ENCODE assay signal across 15 cellular contexts in the genomic region with DNA sequence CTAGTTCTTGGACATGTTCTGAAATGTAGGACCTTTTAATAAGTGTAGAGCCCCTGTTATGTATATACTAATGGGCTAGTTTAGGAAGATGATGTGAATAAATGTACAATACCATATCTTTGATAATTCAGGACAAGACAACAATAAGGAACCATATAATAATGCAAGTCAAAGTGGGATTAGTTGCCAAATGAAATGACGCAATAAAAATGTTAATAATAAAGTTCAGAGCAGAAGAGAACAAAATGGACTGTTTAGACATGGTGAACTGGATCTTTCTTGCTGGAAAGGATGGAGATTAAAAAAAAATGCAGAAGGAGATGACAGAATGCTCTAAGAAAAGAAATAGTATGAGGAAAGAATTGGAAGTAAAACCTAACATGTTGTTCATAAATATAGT. TPM values are rescaled to one million over a fixed set of nuclear protein-coding genes. Genes with fewer than 3 reads are reported as not detected.
DNase-seq lines count a peak whose midpoint lies in the region; ATAC-seq lines count a peak whose summit lies in the region.
"Had no signal": no experiment of that assay in that cellular context is flagged by ENCODE, and none has a peak within 500 bp of the region (broad histone marks: within the 10 kb centered on the region; RNA-seq: fewer than 3 reads in every experiment).

No MANE protein-coding gene starts in this region.

- ATAC-seq in T-helper 17 cell (no peak), GM18858 (IDR thresholded peaks at IDR 0.05; ENCODE audit: unreplicated experiment) (no peak)
- no peak for ATAC-seq in naive thymus-derived CD8-positive, alpha-beta T cell
- ATAC-seq: HCT116 had no signal

- H3K4me3 Mint-ChIP-seq in activated naive CD4-positive, alpha-beta T cell treated with anti-CD3 and anti-CD28 coated beads, Interleukin-2, amount 50 U/mL, for 24 hours, result peak overlapping the region; percentile 19
- peak overlapping the region in 4 of 7 donors; percentile 2 to 82 (median 52) for H3K4me3 Mint-ChIP-seq in CD8-positive, alpha-beta memory T cell
- H3K4me3 Mint-ChIP-seq in T-helper 17 cell, result peak overlapping the region; percentile 67
- H3K4me3 Mint-ChIP-seq in naive thymus-derived CD8-positive, alpha-beta T cell, result peak overlapping the region in 9 of 10 donors; percentile 2 to 74 (median 37)

- DNase-seq in activated naive CD4-positive, alpha-beta T cell (lab: John Stamatoyannopoulos, UW), result no peak
- DNase-seq in CD8-positive, alpha-beta memory T cell, result no peak
- no peak for DNase-seq in T-helper 17 cell
- no peak for DNase-seq in naive thymus-derived CD8-positive, alpha-beta T cell
- DNase-seq in Kasumi-1 (lab: John Stamatoyannopoulos, UW), result no peak
- DNase-seq: ACHN; Caco-2; CD4-positive, alpha-beta T cell; DND-41; GDM1 had no signal

- H3K36me3 ChIP-seq in CD8-positive, alpha-beta memory T cell (ENCODE audit: insufficient read depth, low read length), result no peaks in the 10 kb centered on the region
- H3K36me3 ChIP-seq: BLaER1 treated with 17β-estradiol and CSF1 and Interleukin-3, amounts not matched to agents 10 nM and 100 nM had no signal

- no peaks in the 10 kb centered on the region for H3K27me3 Mint-ChIP-seq in activated naive CD4-positive, alpha-beta T cell treated with anti-CD3 and anti-CD28 coated beads, Interleukin-2, amount 50 U/mL, for 24 hours
- peaks cover 0 to under 1% of the 10 kb centered on the region in 2 donors for H3K27me3 Mint-ChIP-seq in CD8-positive, alpha-beta memory T cell
- no peaks in the 10 kb centered on the region for H3K27me3 Mint-ChIP-seq in T-helper 17 cell
- H3K27me3 Mint-ChIP-seq in naive thymus-derived CD8-positive, alpha-beta T cell, result no peaks in the 10 kb centered on the region
- H3K27me3 Mint-ChIP-seq: CD4-positive, alpha-beta T cell; IgD-negative memory B cell had no signal

- H3K27ac Mint-ChIP-seq in activated naive CD4-positive, alpha-beta T cell treated with anti-CD3 and anti-CD28 coated beads, Interleukin-2, amount 50 U/mL, for 24 hours, result no peak overlapping the region
- no peak overlapping the region for H3K27ac Mint-ChIP-seq in CD8-positive, alpha-beta memory T cell
- no peak overlapping the region for H3K27ac Mint-ChIP-seq in T-helper 17 cell
- peak overlapping the region in 1 of 10 donors; percentile 69 for H3K27ac Mint-ChIP-seq in naive thymus-derived CD8-positive, alpha-beta T cell
- H3K27ac Mint-ChIP-seq: CD4-positive, alpha-beta T cell; IgD-negative memory B cell had no signal

- no peak overlapping the region for H3K4me3 ChIP-seq in CD8-positive, alpha-beta memory T cell (ENCODE audit: low read length)
- H3K4me3 ChIP-seq: BLaER1 treated with 17β-estradiol and CSF1 and Interleukin-3, amounts not matched to agents 10 nM and 100 nM had no signal

- no peaks in the 10 kb centered on the region for H3K4me1 ChIP-seq in CD8-positive, alpha-beta memory T cell (ENCODE audit: insufficient read depth, low read length)
- H3K4me1 ChIP-seq: BLaER1 treated with 17β-estradiol and CSF1 and Interleukin-3, amounts not matched to agents 10 nM and 100 nM; Caco-2 had no signal

- no peaks in the 10 kb centered on the region for H3K27me3 ChIP-seq in CD8-positive, alpha-beta memory T cell (ENCODE audit: insufficient read depth, low read length, poor library complexity, severe bottlenecking)
- H3K27me3 ChIP-seq: BLaER1 treated with 17β-estradiol and CSF1 and Interleukin-3, amounts not matched to agents 10 nM and 100 nM had no signal

- no peak overlapping the region for H3K27ac ChIP-seq in CD8-positive, alpha-beta memory T cell (ENCODE audit: low read depth, low read length)
- H3K27ac ChIP-seq: BLaER1 treated with 17β-estradiol and CSF1 and Interleukin-3, amounts not matched to agents 10 nM and 100 nM had no signal

- POLR2A ChIA-PET in CD8-positive, alpha-beta memory T cell (lab: Charles Lee), result no interaction called here
- POLR2A ChIA-PET in naive thymus-derived CD8-positive, alpha-beta T cell (lab: Charles Lee), result no interaction called here

- no peaks in the 10 kb centered on the region for H3K9me3 ChIP-seq in CD8-positive, alpha-beta memory T cell (ENCODE audit: low read length)
- no peaks in the 10 kb centered on the region for H3K9me3 ChIP-seq in T-helper 17 cell (ENCODE audit: control insufficient read depth, low read length, poor library complexity, severe bottlenecking)
- H3K9me3 ChIP-seq: BLaER1 treated with 17β-estradiol and CSF1 and Interleukin-3, amounts not matched to agents 10 nM and 100 nM; Caco-2 had no signal

- CTCF ChIA-PET in CD8-positive, alpha-beta memory T cell (lab: Charles Lee), result no interaction called here

- H3K36me3 Mint-ChIP-seq in activated naive CD4-positive, alpha-beta T cell treated with anti-CD3 and anti-CD28 coated beads, Interleukin-2, amount 50 U/mL, for 24 hours, result no peaks in the 10 kb centered on the region
- peaks cover 0 to 7% (median 2%) of the 10 kb centered on the region in 3 donors for H3K36me3 Mint-ChIP-seq in CD8-positive, alpha-beta memory T cell
- H3K36me3 Mint-ChIP-seq in T-helper 17 cell (ENCODE audit: low read depth), result no peaks in the 10 kb centered on the region
- peaks cover 0 to 2% (median 0%) of the 10 kb centered on the region in 3 donors for H3K36me3 Mint-ChIP-seq in naive thymus-derived CD8-positive, alpha-beta T cell

- peaks cover 11% of the 10 kb centered on the region for H3K4me1 Mint-ChIP-seq in activated naive CD4-positive, alpha-beta T cell treated with anti-CD3 and anti-CD28 coated beads, Interleukin-2, amount 50 U/mL, for 24 hours
- H3K4me1 Mint-ChIP-seq in CD8-positive, alpha-beta memory T cell, result peaks cover 9 to 13% (median 12%) of the 10 kb centered on the region in 3 donors
- peaks cover 10% of the 10 kb centered on the region for H3K4me1 Mint-ChIP-seq in T-helper 17 cell
- H3K4me1 Mint-ChIP-seq in naive thymus-derived CD8-positive, alpha-beta T cell, result peaks cover 3 to 13% (median 8%) of the 10 kb centered on the region in 4 donors

- H3K9me3 Mint-ChIP-seq in activated naive CD4-positive, alpha-beta T cell treated with anti-CD3 and anti-CD28 coated beads, Interleukin-2, amount 50 U/mL, for 24 hours, result no peaks in the 10 kb centered on the region
- peaks cover 0 to 4% (median under 1%) of the 10 kb centered on the region in 5 donors for H3K9me3 Mint-ChIP-seq in CD8-positive, alpha-beta memory T cell
- peaks cover 0 to 5% (median 0%) of the 10 kb centered on the region in 9 donors for H3K9me3 Mint-ChIP-seq in naive thymus-derived CD8-positive, alpha-beta T cell
- H3K9me3 Mint-ChIP-seq: CD4-positive, alpha-beta T cell had no signal

RNA-seq across cellular contexts. Expression of a gene that starts 43.7 kb away (rescaled TPM):
- total RNA-seq in CD8-positive, alpha-beta memory T cell, result 100 to 1,000 TPM; 149 to 156 TPM
- 117 TPM for polyA plus RNA-seq in CD8-positive, alpha-beta memory T cell
- total RNA-seq in T-helper 17 cell, result 10 to 100 TPM; 61.7 to 66.9 TPM
- 10 to 100 TPM; 79.0 to 84.9 TPM for total RNA-seq in naive thymus-derived CD8-positive, alpha-beta T cell
- polyA plus RNA-seq in naive thymus-derived CD8-positive, alpha-beta T cell, result 100 to 1,000 TPM in 2 of 3 donors, 10 to 100 TPM in 1; 90.2 to 119 (median 103) TPM
